In the genomic region with DNA sequence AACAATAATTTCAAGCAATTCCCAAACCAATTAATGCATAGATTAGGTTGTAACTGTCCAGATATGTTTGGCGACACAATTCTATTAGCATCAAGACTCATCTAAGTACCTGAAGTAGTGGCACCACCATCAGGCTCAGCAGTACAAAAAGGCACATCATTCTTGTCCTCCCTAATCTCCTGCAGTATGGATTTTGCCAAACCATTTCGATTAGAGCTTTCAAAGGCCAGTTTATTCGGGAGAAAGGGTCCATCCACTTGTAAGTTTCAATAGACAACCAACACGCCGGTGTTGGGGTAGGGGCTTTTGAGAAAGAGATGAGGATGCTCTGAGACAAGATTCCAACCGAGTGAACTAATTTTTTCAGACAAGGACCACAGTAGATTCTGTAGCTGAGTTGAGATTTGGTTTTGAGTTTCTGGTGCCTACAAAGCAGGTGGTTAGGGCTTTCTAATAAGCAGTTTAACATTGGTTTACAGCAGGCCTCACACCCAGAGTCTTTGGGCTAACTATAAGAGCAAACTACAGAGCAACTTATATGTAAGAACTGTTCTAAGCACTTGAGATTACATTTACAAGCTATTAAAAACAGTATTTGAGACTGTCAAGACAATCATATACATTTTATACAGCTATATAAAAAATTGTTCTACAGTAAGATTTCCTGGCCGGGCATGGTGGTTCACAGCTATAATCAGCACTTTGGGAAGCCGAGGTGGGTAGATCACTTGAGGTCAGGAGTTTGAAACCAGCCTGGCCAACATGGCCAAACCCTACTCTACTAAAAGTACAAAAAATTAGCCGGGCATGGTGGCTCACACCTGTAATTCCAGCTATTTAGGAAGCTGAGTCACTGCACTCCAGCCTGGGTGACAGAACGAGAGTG, we compare ENCODE assay signal across 1 cellular context.
TF ChIP-seq lines count a peak whose summit lies in the region.

No MANE protein-coding gene starts in this region.

TF ChIP-seq in GM12878, 131 proteins besides CTCF, POLR2A, EP300 and RAD21:
- TF ChIP-seq POLR2AphosphoS5 (IDR thresholded peaks at IDR 0.05; ENCODE audit: low read length): peak; percentile 75; the same call in 1 of the 2 replicates
- no peak for TF ChIP-seq BRCA1 (IDR thresholded peaks at IDR 0.05; ENCODE audit: low read depth, low read length)
- TF ChIP-seq ZBED1 (IDR thresholded peaks at IDR 0.05; ENCODE audit: borderline replicate concordance): peak; percentile 41; the same call in 1 of the 2 replicates
- TF ChIP-seq CEBPB (IDR thresholded peaks at IDR 0.05; ENCODE audit: borderline replicate concordance in 1 of 2, low read depth in 2 of 2, low read length in 2 of 2): peak in 1 of 2 experiments; percentile 24; a peak in 1 of 4 replicates
- no peak for TF ChIP-seq TBL1XR1 (IDR thresholded peaks at IDR 0.05; ENCODE audit: low read depth, low read length)
- 0 out of 2 replicates have a peak, but pooled peaks have one; percentile 12 for TF ChIP-seq FOXM1 (IDR thresholded peaks at IDR 0.05; ENCODE audit: low read depth, low read length)
- peak; percentile 58; the same call in 1 of the 2 replicates for TF ChIP-seq MTA3 (IDR thresholded peaks at IDR 0.05; ENCODE audit: borderline replicate concordance, low read length)
- TF ChIP-seq NFIC (IDR thresholded peaks at IDR 0.05; ENCODE audit: low read depth, low read length): peak; percentile 56; the same call in 1 of the 2 replicates
- TF ChIP-seq CREB1 (IDR thresholded peaks at IDR 0.05; ENCODE audit: low read depth): no peak
